18 cellular contexts compared by ENCODE assay signal in the genomic region with DNA sequence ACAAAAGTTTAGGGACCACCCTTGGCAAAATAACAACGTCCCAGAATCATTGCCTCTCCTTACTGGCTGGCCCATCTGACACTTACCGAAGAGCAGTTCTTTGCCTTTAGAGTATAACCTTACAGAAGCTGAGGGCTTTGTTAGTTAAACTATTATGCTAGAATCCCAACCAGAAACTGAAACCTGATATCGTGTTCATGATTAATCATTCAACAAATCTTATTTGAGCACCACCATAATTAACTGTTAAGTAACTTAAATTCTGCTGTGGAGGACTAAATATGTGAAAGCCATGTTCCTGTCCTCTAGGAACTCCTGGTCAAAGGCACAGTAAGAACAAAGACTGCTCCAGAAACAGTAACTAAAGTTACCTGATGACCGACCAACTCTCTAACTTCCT.
DNase-seq lines count a peak whose midpoint lies in the region; ATAC-seq, FAIRE-seq and TF ChIP-seq lines count a peak whose summit lies in the region.
"Had no signal": no experiment of that assay in that cellular context is flagged by ENCODE, and none has a peak within 500 bp of the region (broad histone marks: within the 10 kb centered on the region; RNA-seq: fewer than 3 reads in every experiment).

No MANE protein-coding gene starts in this region.

- TF ChIP-seq RAD21 in liver (IDR thresholded peaks at IDR 0.05) (no peak), HepG2 (CRISPR knock-in tag; IDR thresholded peaks at IDR 0.05) (no peak)

- no peaks in the 10 kb centered on the region for H3K36me3 ChIP-seq in liver (ENCODE audit: control insufficient read depth in 4 of 4, insufficient read depth in 3 of 4, low read depth in 1 of 4, low read length in 3 of 4)
- H3K36me3 ChIP-seq in HepG2 (replicated peaks in 1 of 2; ENCODE audit: control insufficient read depth in 1 of 2, insufficient read depth in 2 of 2, low read length in 2 of 2): no peaks in the 10 kb centered on the region
- H3K36me3 ChIP-seq: BE2C had no signal

- H3K9me3 ChIP-seq in liver (ENCODE audit: control insufficient read depth in 4 of 4, low read length in 3 of 4) (no peaks in the 10 kb centered on the region), HepG2 (ENCODE audit: low read length) (no peaks in the 10 kb centered on the region)
- H3K9me3 ChIP-seq: A549, BE2C had no signal

- in situ Hi-C loops in HepG2 (cut with HindIII; ENCODE audit: extremely low pct_ligation_motif_present, low pct_unique_long_range_greater_than_20kb): no loop called here

- ATAC-seq in HepG2: no peak
- peak; percentile 79 for ATAC-seq in left lobe of liver
- ATAC-seq: A549; CD8-positive, alpha-beta T cell; K562 had no signal

- no peak for TF ChIP-seq POLR2A in HepG2 (IDR thresholded peaks at IDR 0.05; ENCODE audit: insufficient read depth in 1 of 2, low read depth in 2 of 2, low read length in 2 of 2)

- no peak overlapping the region for H3K4me2 ChIP-seq in HepG2 (ENCODE audit: low read depth, low read length)
- H3K4me2 ChIP-seq: A549 had no signal

- H3K4me1 ChIP-seq in liver (ENCODE audit: control insufficient read depth in 4 of 4, insufficient read depth in 4 of 4, low read length in 3 of 4) (peaks cover 0 to 10% (median 2%) of the 10 kb centered on the region in 4 donors), HepG2 (ENCODE audit: insufficient read depth, low read length) (no peaks in the 10 kb centered on the region)
- H3K4me1 ChIP-seq: A549, BE2C had no signal

- POLR2A ChIA-PET in HepG2 (lab: Yijun Ruan, JAX): no interaction called here

- BruUV-seq in HepG2 (replicated peaks; lab: Mats Ljungman, UMichigan): no TSS peak

- H3K4me3 ChIP-seq in liver (ENCODE audit: low read depth in 1 of 3, low read length in 3 of 3): peak overlapping the region in 1 of 3 donors; percentile 15
- no peak overlapping the region for H3K4me3 ChIP-seq in HepG2 (replicated peaks in 1 of 3; ENCODE audit: insufficient read depth in 1 of 3, low read depth in 2 of 3, low read length in 3 of 3)
- H3K4me3 ChIP-seq: A549, K562 had no signal

- CTCF ChIA-PET in HepG2 (lab: Yijun Ruan, JAX; ENCODE audit: low intra/inter-chr PET ratio, low total read pairs): no interaction called here

- TF ChIP-seq CTCF in liver (IDR thresholded peaks at IDR 0.05; ENCODE audit: low read depth, low read length, missing input control) (no peak), HepG2 (CRISPR knock-in tag; IDR thresholded peaks at IDR 0.05) (no peak)

- no peak for FAIRE-seq in HepG2 (lab: Jason Lieb, UNC)
- FAIRE-seq: A549, GM12892, GM19239, K562 had no signal

- H3K27ac ChIP-seq in liver (ENCODE audit: low read depth in 1 of 2, low read length in 2 of 2) (no peak overlapping the region), HepG2 (ENCODE audit: extremely low read length, insufficient read depth, low read length) (no peak overlapping the region)
- H3K27ac ChIP-seq: A549, C4-2B, HL-60 had no signal

- H3K79me2 ChIP-seq in HepG2 (ENCODE audit: insufficient read depth, low read length): no peaks in the 10 kb centered on the region

- intact Hi-C loops in HepG2 (cut with micrococcal nuclease; ENCODE audit: unreplicated experiment): no loop called here

- DNase-seq in HepG2 (ENCODE audit: low spot score) (no peak), NCI-H69 (lab: John Stamatoyannopoulos, UW) (peak; percentile 62), left lobe of liver (ENCODE audit: low spot score) (no peak), dermis blood vessel endothelial cell (no peak), NCI-H2171 (lab: John Stamatoyannopoulos, UW) (no peak)
- DNase-seq: BE2C; Caco-2; CD8-positive, alpha-beta T cell; DND-41; GDM1; HCEC 1CT had no signal

- H2AFZ ChIP-seq in HepG2 (ENCODE audit: low read length): no peak overlapping the region

- H3K9ac ChIP-seq in liver (ENCODE audit: low read depth in 1 of 2, low read length in 2 of 2): no peak overlapping the region
- no peak overlapping the region for H3K9ac ChIP-seq in HepG2 (ENCODE audit: insufficient read depth, low read depth, low read length)

- H4K20me1 ChIP-seq in HepG2 (ENCODE audit: insufficient read depth, low read length): no peaks in the 10 kb centered on the region

- TF ChIP-seq EP300 in HepG2 (IDR thresholded peaks at IDR 0.05; ENCODE audit: low read depth in 2 of 2, low read length in 2 of 2) (no peak), HepG2 (CRISPR knock-in tag; IDR thresholded peaks at IDR 0.05; ENCODE audit: borderline replicate concordance) (no peak)

- H3K27me3 ChIP-seq in liver (ENCODE audit: control insufficient read depth in 4 of 4, insufficient read depth in 4 of 4, low read length in 3 of 4) (no peaks in the 10 kb centered on the region), HepG2 (ENCODE audit: control insufficient read depth in 1 of 2, insufficient read depth in 2 of 2, low read length in 2 of 2) (no peaks in the 10 kb centered on the region)
- H3K27me3 ChIP-seq: BE2C had no signal

- WGBS in liver: 55% methylated on average over 4 of the region's 4 CpGs
- WGBS in HepG2 (ENCODE audit: low lambda C conversion rate): 54% methylated on average over 4 of the region's 4 CpGs

TF ChIP-seq in liver, 16 proteins besides CTCF, POLR2A, EP300 and RAD21 (continues in another document):
- TF ChIP-seq, protein P1, sequence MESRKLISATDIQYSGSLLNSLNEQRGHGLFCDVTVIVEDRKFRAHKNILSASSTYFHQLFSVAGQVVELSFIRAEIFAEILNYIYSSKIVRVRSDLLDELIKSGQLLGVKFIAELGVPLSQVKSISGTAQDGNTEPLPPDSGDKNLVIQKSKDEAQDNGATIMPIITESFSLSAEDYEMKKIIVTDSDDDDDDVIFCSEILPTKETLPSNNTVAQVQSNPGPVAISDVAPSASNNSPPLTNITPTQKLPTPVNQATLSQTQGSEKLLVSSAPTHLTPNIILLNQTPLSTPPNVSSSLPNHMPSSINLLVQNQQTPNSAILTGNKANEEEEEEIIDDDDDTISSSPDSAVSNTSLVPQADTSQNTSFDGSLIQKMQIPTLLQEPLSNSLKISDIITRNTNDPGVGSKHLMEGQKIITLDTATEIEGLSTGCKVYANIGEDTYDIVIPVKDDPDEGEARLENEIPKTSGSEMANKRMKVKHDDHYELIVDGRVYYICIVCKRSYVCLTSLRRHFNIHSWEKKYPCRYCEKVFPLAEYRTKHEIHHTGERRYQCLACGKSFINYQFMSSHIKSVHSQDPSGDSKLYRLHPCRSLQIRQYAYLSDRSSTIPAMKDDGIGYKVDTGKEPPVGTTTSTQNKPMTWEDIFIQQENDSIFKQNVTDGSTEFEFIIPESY (IDR thresholded peaks at IDR 0.05): peak; percentile 8
- no peak for TF ChIP-seq FOXA1 (IDR thresholded peaks at IDR 0.05)

TF ChIP-seq in HepG2, 621 proteins besides CTCF, POLR2A, EP300 and RAD21:
- TF ChIP-seq MAFF (IDR thresholded peaks at IDR 0.05; ENCODE audit: low read depth, low read length) (no peak), FOXP1 (IDR thresholded peaks at IDR 0.05) (no peak), FOXP1 (CRISPR knock-in tag; IDR thresholded peaks at IDR 0.05) (no peak), ZSCAN29 (CRISPR knock-in tag; conservative IDR thresholded peaks at IDR 0.05) (no peak), ZNF282 (IDR thresholded peaks at IDR 0.05; ENCODE audit: partially characterized antibody) (no peak), ZMYM4 (CRISPR knock-in tag; IDR thresholded peaks at IDR 0.05) (no peak)
- TF ChIP-seq, protein P2, sequence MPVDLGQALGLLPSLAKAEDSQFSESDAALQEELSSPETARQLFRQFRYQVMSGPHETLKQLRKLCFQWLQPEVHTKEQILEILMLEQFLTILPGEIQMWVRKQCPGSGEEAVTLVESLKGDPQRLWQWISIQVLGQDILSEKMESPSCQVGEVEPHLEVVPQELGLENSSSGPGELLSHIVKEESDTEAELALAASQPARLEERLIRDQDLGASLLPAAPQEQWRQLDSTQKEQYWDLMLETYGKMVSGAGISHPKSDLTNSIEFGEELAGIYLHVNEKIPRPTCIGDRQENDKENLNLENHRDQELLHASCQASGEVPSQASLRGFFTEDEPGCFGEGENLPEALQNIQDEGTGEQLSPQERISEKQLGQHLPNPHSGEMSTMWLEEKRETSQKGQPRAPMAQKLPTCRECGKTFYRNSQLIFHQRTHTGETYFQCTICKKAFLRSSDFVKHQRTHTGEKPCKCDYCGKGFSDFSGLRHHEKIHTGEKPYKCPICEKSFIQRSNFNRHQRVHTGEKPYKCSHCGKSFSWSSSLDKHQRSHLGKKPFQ (CRISPR knock-in tag; IDR thresholded peaks at IDR 0.05; ENCODE audit: insufficient replicate concordance): no peak
